ENCODE assay signal across 8 cellular contexts in the genomic region with DNA sequence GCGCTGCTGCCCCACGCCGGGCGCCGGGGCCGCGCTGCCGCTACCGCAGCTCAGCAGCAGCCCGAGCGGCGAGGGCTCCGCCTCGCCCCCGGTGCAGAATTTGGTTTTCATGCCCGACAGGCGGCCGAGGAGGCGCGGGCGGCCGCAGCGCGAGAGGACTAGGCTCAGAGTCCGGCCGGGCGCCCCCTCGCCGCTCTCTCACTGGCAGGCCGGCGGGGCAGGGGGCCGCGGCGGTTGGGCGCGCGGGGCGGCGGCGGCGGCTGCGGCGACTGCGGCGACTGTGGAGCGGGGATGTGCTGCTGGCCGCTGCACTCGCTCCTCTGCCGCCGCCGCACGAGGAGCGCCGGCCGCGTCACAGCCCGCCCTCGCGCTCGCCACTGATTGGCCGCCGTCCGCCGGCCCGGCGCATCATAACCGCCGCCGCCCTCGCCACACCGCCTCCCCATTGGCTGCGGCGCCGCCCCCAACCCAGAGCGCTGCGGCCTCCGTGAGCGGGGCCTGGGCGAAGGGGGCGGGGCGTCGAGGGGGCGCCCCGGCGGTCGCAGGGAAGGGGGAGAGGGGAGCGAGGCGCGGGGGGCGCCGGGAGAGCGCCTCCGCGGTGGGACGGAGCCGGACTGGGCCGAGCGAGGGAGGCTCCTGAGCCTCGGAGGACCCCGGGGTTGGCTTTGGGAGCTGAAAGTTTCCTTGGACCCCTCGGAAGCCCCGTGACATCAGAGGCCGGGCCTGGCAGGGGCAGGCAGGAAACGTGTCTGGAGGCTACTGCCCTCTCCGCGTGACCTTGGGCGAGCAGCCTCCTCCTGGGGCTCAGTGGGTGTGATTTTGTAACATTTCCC. TPM values are rescaled to one million over a fixed set of nuclear protein-coding genes. Genes with fewer than 3 reads are reported as not detected.
DNase-seq lines count a peak whose midpoint lies in the region; ATAC-seq and TF ChIP-seq lines count a peak whose summit lies in the region.

A gene (minus strand): TSS at position 322 of the 833 bp plus-strand sequence. CDS start 211 bp downstream, at position 111.

- H3K4me3 ChIP-seq in PC-9 (peak within 1 kb of the TSS; percentile 92), epithelial cell of proximal tubule (ENCODE audit: low read depth, low read length) (peak within 1 kb of the TSS; percentile 63), mucosa of rectum (ENCODE audit: low read length in 2 of 2) (peak within 1 kb of the TSS; percentile 71 to 91)

- peaks cover 56% of the 10 kb centered on the region for H3K79me2 ChIP-seq in PC-9 (ENCODE audit: low read depth)

- H3K27me3 ChIP-seq in PC-9 (ENCODE audit: insufficient read depth, low read depth) = no peaks in the 10 kb centered on the region
- H3K27me3 ChIP-seq in mucosa of rectum (ENCODE audit: control insufficient read depth in 2 of 2, insufficient read depth in 2 of 2, low read length in 2 of 2) = no peaks in the 10 kb centered on the region

- peak within 1 kb of the TSS; percentile 52 for H2AFZ ChIP-seq in PC-9

- peaks cover 43% of the 10 kb centered on the region for H3F3A ChIP-seq in PC-9 (ENCODE audit: insufficient read depth, low read depth)

- POLR2A ChIA-PET in PC-9 (lab: Charles Lee; ENCODE audit: unreplicated experiment) = interaction anchor here (0.6 to 0.8 kb wide), 5 partner anchors 8 to 116 kb away, joined by 3 to 38 read pairs (median 5); no protein-coding TSS in a partner anchor

- H3K4me1 ChIP-seq in PC-9 (replicated peaks; ENCODE audit: insufficient read depth) (peaks cover 77% of the 10 kb centered on the region), mucosa of rectum (ENCODE audit: control insufficient read depth in 2 of 2, insufficient read depth in 2 of 2, low read length in 2 of 2) (peaks cover 35 to 39% of the 10 kb centered on the region in 2 donors)

- peak; percentile 88 for DNase-seq in DMS153 (lab: John Stamatoyannopoulos, UW)
- peak; percentile 100 for DNase-seq in HuH-7.5 (ENCODE audit: low spot score)
- peak; percentile 88 to 97 for DNase-seq in PC-9
- peak; percentile 85 for DNase-seq in activated T-cell treated with anti-CD3 and anti-CD28 coated beads, Interleukin-2, amount 50 U/mL, for 1 hour
- no peak for DNase-seq in epithelial cell of proximal tubule (ENCODE audit: low read depth)
- peak; percentile 56 to 80 for DNase-seq in stimulated activated CD8-positive, alpha-beta memory T cell treated with anti-CD3 and anti-CD28 coated beads, Interleukin-4, amount 100 ng/mL, for 4 hours (ENCODE audit: low read depth in 2 of 2, low spot score in 1 of 2)

- H4K20me1 ChIP-seq in PC-9 (ENCODE audit: insufficient read depth) = peaks cover 41% of the 10 kb centered on the region

- intact Hi-C loops in PC-9 (cut with micrococcal nuclease; ENCODE audit: unreplicated experiment) = loop anchor here (2.0 to 5.0 kb wide), 2 partner anchors 79 to 88 kb away; no protein-coding TSS in a partner anchor

- peaks cover 17% of the 10 kb centered on the region for H3K36me3 ChIP-seq in PC-9 (ENCODE audit: low read depth)
- H3K36me3 ChIP-seq in mucosa of rectum (ENCODE audit: control insufficient read depth in 2 of 2, insufficient read depth in 2 of 2, low read length in 2 of 2) = no peaks in the 10 kb centered on the region

- H3K4me2 ChIP-seq in PC-9 = peak within 1 kb of the TSS; percentile 100

- H3K9me3 ChIP-seq in PC-9 (ENCODE audit: insufficient read depth, low read depth) = no peaks in the 10 kb centered on the region
- H3K9me3 ChIP-seq in mucosa of rectum (ENCODE audit: control insufficient read depth in 2 of 2, low read length in 2 of 2) = no peaks in the 10 kb centered on the region

- BruUV-seq in PC-9 (replicated peaks; lab: Mats Ljungman, UMichigan) = no TSS peak

- peak within 1 kb of the TSS; percentile 97 for H3K27ac ChIP-seq in PC-9
- H3K27ac ChIP-seq in mucosa of rectum (ENCODE audit: low read depth in 2 of 2, low read length in 2 of 2) = peak within 1 kb of the TSS; percentile 93 to 96

- CTCF ChIA-PET in PC-9 (lab: Charles Lee) = interaction anchor here (0.6 kb wide), 1 partner anchor 687 kb away, joined by 4 read pairs; no protein-coding TSS in a partner anchor

- peak; percentile 74 for ATAC-seq in GM21528 (IDR thresholded peaks at IDR 0.05; ENCODE audit: low FRiP score, unreplicated experiment)

- peak within 1 kb of the TSS; percentile 91 to 92 for H3K9ac ChIP-seq in mucosa of rectum (ENCODE audit: low read depth in 1 of 2, low read length in 2 of 2)

- H3K9me2 ChIP-seq in PC-9 (ENCODE audit: insufficient read depth) = no peaks in the 10 kb centered on the region

- TF ChIP-seq CTCF in PC-9 (conservative IDR thresholded peaks at IDR 0.05) (no peak), epithelial cell of proximal tubule (conservative IDR thresholded peaks at IDR 0.05; ENCODE audit: low read depth, low read length) (no peak)

RNA-seq across cellular contexts. Expression of the gene that starts here (rescaled TPM):
- total RNA-seq in PC-9 (2021) = 84.2 and 90.5 TPM in 2 replicates
- 17.9 and 22.0 TPM in 2 replicates for total RNA-seq in epithelial cell of proximal tubule
